In the genomic region with DNA sequence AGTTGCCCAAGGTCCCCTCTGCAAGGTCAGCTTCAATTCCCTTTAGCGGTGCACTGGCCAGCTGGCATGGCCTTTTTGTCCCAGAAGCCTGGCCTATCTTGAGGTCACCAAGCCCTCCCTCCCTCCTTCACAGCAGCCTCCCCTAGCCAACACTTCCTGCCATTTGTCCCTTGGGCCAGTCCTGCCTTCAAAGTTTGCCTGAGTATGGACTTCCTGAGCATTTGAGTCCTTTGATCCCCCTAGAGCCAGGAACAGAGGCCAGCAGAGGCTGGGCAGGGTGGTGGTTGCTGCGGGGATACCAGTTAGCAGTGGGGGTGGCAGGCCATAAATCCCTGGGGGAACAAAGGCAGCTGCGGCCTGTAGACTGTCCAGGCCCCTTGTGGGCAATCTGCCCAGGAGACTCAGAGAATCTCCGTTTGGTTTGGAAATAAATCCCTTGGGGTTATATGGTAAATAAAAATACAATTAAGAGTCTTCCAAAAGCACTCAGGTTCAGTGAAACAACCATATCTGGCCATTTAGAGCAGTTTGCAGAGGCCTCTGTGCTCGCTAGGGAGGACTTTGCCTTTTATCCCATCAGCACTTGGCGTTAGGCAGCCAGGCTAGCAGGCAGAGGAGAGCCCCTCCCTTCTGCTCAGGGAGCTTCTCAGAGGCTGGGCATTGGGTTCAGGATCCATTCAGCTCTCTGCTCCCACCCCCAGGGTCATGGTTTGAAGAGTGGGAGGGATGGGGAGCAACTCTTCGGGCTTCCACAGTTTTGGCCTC, we compare ENCODE assay signal across 1 cellular context.
A peak's percentile ranks its signal among the peaks of the same experiment; 100 is the strongest.
TF ChIP-seq lines count a peak whose summit lies in the region.

No MANE protein-coding gene starts in this region.

TF ChIP-seq in HepG2, 621 proteins besides CTCF, POLR2A, EP300 and RAD21 (continued from another document and continues in another):
- TF ChIP-seq ZNF431 (CRISPR knock-in tag; IDR thresholded peaks at IDR 0.05; ENCODE audit: borderline replicate concordance, low read depth) (no peak), NFYC (CRISPR knock-in tag; IDR thresholded peaks at IDR 0.05) (no peak; the same call in 1 of the 2 replicates), ZNF556 (CRISPR knock-in tag; IDR thresholded peaks at IDR 0.05; ENCODE audit: borderline replicate concordance) (no peak), ZBTB21 (CRISPR knock-in tag; IDR thresholded peaks at IDR 0.05) (no peak), ZNF256 (CRISPR knock-in tag; conservative IDR thresholded peaks at IDR 0.05) (no peak), ZNF274 (CRISPR knock-in tag; IDR thresholded peaks at IDR 0.05) (no peak), SRSF9 (IDR thresholded peaks at IDR 0.05; ENCODE audit: borderline replicate concordance, insufficient read depth, low read depth, low read length, poor library complexity, severe bottlenecking) (no peak), JDP2 (CRISPR knock-in tag; IDR thresholded peaks at IDR 0.05; ENCODE audit: borderline replicate concordance) (no peak), FOXO1 (CRISPR knock-in tag; IDR thresholded peaks at IDR 0.05) (no peak), ZNF672 (CRISPR knock-in tag; IDR thresholded peaks at IDR 0.05) (no peak), KDM5A (IDR thresholded peaks at IDR 0.05; ENCODE audit: borderline replicate concordance, low read length) (no peak), ZMYM4 (CRISPR knock-in tag; IDR thresholded peaks at IDR 0.05) (no peak), ZNF234 (CRISPR knock-in tag; conservative IDR thresholded peaks at IDR 0.05) (no peak), ZMYM3 (CRISPR knock-in tag; IDR thresholded peaks at IDR 0.05) (peak; percentile 40; the same call in 1 of the 2 replicates), HNF4G (IDR thresholded peaks at IDR 0.05; ENCODE audit: borderline replicate concordance, low read depth, low read length) (peak; percentile 70), HNF4G (CRISPR knock-in tag; IDR thresholded peaks at IDR 0.05; ENCODE audit: borderline replicate concordance, low read depth) (no peak), SALL1 (CRISPR knock-in tag; IDR thresholded peaks at IDR 0.05) (0 out of 2 replicates have a peak, but pooled peaks have one; percentile 38), HNRNPH1 (optimal IDR thresholded peaks at IDR 0.05; ENCODE audit: low read depth, low read length) (no peak), MAFK (conservative IDR thresholded peaks at IDR 0.05 in 1 of 2, IDR thresholded peaks at IDR 0.05 in 1 of 2; ENCODE audit: low read length in 2 of 2) (no peak), NCOA1 (CRISPR knock-in tag; IDR thresholded peaks at IDR 0.05) (no peak; the same call in 1 of the 2 replicates), FOXK2 (IDR thresholded peaks at IDR 0.05) (no peak), ZNF781 (CRISPR knock-in tag; IDR thresholded peaks at IDR 0.05; ENCODE audit: borderline replicate concordance, not compliant biosample characterization) (no peak), ZFP82 (CRISPR knock-in tag; IDR thresholded peaks at IDR 0.05; ENCODE audit: borderline replicate concordance) (no peak), BHLHE40 (IDR thresholded peaks at IDR 0.05; ENCODE audit: low read length) (no peak), PHB2 (IDR thresholded peaks at IDR 0.05; ENCODE audit: partially characterized antibody) (no peak), ZNF232 (CRISPR knock-in tag; IDR thresholded peaks at IDR 0.05; ENCODE audit: borderline replicate concordance) (no peak), TBX2 (CRISPR knock-in tag; IDR thresholded peaks at IDR 0.05; ENCODE audit: borderline replicate concordance) (peak; percentile 66; the same call in 1 of the 2 replicates), ELF3 (CRISPR knock-in tag; IDR thresholded peaks at IDR 0.05) (no peak; the same call in 1 of the 2 replicates), RBM22 (optimal IDR thresholded peaks at IDR 0.05; ENCODE audit: low read length) (no peak), PITX1 (CRISPR knock-in tag; IDR thresholded peaks at IDR 0.05) (peak; percentile 17; the same call in 1 of the 2 replicates)
- TF ChIP-seq, protein P1, sequence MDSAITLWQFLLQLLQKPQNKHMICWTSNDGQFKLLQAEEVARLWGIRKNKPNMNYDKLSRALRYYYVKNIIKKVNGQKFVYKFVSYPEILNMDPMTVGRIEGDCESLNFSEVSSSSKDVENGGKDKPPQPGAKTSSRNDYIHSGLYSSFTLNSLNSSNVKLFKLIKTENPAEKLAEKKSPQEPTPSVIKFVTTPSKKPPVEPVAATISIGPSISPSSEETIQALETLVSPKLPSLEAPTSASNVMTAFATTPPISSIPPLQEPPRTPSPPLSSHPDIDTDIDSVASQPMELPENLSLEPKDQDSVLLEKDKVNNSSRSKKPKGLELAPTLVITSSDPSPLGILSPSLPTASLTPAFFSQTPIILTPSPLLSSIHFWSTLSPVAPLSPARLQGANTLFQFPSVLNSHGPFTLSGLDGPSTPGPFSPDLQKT (CRISPR knock-in tag; IDR thresholded peaks at IDR 0.05; ENCODE audit: borderline replicate concordance) = no peak
- TF ChIP-seq, protein P2, sequence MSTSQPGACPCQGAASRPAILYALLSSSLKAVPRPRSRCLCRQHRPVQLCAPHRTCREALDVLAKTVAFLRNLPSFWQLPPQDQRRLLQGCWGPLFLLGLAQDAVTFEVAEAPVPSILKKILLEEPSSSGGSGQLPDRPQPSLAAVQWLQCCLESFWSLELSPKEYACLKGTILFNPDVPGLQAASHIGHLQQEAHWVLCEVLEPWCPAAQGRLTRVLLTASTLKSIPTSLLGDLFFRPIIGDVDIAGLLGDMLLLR (CRISPR knock-in tag; IDR thresholded peaks at IDR 0.05) = 0 out of 2 replicates have a peak, but pooled peaks have one; percentile 35
- TF ChIP-seq, protein P3, sequence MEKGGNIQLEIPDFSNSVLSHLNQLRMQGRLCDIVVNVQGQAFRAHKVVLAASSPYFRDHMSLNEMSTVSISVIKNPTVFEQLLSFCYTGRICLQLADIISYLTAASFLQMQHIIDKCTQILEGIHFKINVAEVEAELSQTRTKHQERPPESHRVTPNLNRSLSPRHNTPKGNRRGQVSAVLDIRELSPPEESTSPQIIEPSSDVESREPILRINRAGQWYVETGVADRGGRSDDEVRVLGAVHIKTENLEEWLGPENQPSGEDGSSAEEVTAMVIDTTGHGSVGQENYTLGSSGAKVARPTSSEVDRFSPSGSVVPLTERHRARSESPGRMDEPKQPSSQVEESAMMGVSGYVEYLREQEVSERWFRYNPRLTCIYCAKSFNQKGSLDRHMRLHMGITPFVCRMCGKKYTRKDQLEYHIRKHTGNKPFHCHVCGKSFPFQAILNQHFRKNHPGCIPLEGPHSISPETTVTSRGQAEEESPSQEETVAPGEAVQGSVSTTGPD (CRISPR knock-in tag; IDR thresholded peaks at IDR 0.05) = no peak
- TF ChIP-seq, protein P4, sequence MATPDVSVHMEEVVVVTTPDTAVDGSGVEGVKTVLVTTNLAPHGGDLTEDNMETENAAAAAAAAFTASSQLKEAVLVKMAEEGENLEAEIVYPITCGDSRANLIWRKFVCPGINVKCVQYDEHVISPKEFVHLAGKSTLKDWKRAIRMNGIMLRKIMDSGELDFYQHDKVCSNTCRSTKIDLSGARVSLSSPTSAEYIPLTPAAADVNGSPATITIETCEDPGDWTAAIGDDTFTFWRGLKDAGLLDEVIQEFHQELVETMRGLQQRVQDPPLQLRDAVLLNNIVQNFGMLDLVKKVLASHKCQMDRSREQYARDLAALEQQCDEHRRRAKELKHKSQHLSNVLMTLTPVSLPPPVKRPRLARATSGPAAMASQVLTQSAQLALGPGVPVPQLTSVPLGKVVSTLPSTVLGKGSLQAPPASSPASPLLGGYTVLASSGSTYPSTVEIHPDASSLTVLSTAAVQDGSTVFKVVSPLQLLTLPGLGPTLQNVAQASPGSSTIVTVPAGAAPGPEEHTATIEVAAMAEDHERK (CRISPR knock-in tag; IDR thresholded peaks at IDR 0.05; ENCODE audit: low read depth) = no peak
- TF ChIP-seq, protein P5, sequence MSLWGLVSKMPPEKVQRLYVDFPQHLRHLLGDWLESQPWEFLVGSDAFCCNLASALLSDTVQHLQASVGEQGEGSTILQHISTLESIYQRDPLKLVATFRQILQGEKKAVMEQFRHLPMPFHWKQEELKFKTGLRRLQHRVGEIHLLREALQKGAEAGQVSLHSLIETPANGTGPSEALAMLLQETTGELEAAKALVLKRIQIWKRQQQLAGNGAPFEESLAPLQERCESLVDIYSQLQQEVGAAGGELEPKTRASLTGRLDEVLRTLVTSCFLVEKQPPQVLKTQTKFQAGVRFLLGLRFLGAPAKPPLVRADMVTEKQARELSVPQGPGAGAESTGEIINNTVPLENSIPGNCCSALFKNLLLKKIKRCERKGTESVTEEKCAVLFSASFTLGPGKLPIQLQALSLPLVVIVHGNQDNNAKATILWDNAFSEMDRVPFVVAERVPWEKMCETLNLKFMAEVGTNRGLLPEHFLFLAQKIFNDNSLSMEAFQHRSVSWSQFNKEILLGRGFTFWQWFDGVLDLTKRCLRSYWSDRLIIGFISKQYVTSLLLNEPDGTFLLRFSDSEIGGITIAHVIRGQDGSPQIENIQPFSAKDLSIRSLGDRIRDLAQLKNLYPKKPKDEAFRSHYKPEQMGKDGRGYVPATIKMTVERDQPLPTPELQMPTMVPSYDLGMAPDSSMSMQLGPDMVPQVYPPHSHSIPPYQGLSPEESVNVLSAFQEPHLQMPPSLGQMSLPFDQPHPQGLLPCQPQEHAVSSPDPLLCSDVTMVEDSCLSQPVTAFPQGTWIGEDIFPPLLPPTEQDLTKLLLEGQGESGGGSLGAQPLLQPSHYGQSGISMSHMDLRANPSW (CRISPR knock-in tag; IDR thresholded peaks at IDR 0.05; ENCODE audit: borderline replicate concordance) = no peak
- TF ChIP-seq, protein P6, sequence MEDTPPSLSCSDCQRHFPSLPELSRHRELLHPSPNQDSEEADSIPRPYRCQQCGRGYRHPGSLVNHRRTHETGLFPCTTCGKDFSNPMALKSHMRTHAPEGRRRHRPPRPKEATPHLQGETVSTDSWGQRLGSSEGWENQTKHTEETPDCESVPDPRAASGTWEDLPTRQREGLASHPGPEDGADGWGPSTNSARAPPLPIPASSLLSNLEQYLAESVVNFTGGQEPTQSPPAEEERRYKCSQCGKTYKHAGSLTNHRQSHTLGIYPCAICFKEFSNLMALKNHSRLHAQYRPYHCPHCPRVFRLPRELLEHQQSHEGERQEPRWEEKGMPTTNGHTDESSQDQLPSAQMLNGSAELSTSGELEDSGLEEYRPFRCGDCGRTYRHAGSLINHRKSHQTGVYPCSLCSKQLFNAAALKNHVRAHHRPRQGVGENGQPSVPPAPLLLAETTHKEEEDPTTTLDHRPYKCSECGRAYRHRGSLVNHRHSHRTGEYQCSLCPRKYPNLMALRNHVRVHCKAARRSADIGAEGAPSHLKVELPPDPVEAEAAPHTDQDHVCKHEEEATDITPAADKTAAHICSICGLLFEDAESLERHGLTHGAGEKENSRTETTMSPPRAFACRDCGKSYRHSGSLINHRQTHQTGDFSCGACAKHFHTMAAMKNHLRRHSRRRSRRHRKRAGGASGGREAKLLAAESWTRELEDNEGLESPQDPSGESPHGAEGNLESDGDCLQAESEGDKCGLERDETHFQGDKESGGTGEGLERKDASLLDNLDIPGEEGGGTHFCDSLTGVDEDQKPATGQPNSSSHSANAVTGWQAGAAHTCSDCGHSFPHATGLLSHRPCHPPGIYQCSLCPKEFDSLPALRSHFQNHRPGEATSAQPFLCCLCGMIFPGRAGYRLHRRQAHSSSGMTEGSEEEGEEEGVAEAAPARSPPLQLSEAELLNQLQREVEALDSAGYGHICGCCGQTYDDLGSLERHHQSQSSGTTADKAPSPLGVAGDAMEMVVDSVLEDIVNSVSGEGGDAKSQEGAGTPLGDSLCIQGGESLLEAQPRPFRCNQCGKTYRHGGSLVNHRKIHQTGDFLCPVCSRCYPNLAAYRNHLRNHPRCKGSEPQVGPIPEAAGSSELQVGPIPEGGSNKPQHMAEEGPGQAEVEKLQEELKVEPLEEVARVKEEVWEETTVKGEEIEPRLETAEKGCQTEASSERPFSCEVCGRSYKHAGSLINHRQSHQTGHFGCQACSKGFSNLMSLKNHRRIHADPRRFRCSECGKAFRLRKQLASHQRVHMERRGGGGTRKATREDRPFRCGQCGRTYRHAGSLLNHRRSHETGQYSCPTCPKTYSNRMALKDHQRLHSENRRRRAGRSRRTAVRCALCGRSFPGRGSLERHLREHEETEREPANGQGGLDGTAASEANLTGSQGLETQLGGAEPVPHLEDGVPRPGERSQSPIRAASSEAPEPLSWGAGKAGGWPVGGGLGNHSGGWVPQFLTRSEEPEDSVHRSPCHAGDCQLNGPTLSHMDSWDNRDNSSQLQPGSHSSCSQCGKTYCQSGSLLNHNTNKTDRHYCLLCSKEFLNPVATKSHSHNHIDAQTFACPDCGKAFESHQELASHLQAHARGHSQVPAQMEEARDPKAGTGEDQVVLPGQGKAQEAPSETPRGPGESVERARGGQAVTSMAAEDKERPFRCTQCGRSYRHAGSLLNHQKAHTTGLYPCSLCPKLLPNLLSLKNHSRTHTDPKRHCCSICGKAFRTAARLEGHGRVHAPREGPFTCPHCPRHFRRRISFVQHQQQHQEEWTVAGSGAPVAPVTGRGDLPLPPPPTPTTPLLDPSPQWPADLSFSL (CRISPR knock-in tag; IDR thresholded peaks at IDR 0.05) = no peak
- TF ChIP-seq, protein P7, sequence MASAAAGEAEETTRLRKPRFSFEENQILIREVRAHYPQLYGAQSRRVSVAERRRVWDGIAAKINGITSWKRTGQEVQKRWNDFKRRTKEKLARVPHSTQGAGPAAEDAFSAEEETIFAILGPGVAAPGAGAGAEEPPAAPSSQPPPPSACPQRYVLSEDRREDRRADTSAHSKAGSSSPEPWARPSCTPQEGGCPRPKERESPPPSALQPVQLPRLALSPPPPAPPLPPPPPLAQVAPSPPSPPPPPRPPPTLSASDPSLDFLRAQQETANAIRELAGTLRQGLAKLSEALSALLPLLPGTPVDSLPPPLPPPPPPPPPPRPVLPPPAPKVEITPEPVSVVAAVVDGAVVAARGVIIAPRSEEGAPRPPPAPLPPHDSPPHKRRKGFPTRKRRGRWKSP (CRISPR knock-in tag; IDR thresholded peaks at IDR 0.05) = 0 out of 2 replicates have a peak, but pooled peaks have one; percentile 37
- TF ChIP-seq, protein P8, sequence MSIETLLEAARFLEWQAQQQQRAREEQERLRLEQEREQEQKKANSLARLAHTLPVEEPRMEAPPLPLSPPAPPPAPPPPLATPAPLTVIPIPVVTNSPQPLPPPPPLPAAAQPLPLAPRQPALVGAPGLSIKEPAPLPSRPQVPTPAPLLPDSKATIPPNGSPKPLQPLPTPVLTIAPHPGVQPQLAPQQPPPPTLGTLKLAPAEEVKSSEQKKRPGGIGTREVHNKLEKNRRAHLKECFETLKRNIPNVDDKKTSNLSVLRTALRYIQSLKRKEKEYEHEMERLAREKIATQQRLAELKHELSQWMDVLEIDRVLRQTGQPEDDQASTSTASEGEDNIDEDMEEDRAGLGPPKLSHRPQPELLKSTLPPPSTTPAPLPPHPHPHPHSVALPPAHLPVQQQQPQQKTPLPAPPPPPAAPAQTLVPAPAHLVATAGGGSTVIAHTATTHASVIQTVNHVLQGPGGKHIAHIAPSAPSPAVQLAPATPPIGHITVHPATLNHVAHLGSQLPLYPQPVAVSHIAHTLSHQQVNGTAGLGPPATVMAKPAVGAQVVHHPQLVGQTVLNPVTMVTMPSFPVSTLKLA (IDR thresholded peaks at IDR 0.05) = no peak
- TF ChIP-seq, protein P9, sequence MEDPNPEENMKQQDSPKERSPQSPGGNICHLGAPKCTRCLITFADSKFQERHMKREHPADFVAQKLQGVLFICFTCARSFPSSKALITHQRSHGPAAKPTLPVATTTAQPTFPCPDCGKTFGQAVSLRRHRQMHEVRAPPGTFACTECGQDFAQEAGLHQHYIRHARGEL (CRISPR knock-in tag; IDR thresholded peaks at IDR 0.05) = no peak
